ENCODE assay signal across 11 cellular contexts in genomic region chr1:15412843-15413242, GRCh38. TPM values are rescaled to one million over a fixed set of nuclear protein-coding genes. Genes with fewer than 3 reads are reported as not detected.
DNase-seq lines count a peak whose midpoint lies in the region; ATAC-seq and TF ChIP-seq lines count a peak whose summit lies in the region.
"Had no signal": no experiment of that assay in that cellular context is flagged by ENCODE, and none has a peak within 500 bp of the region (broad histone marks: within the 10 kb centered on the region; RNA-seq: fewer than 3 reads in every experiment).

No MANE protein-coding gene starts in this region.

- intact Hi-C loops in dendritic cell treated with granulocyte-macrophage colony-stimulating factor and Interleukin-4, amounts not matched to agents 40 ng/mL and 50 ng/mL, for 4 days (cut with micrococcal nuclease), result no loop called here

- H3K36me3 Mint-ChIP-seq in stimulated activated naive CD8-positive, alpha-beta T cell treated with anti-CD3 and anti-CD28 coated beads, Interleukin-15, Interleukin-2, amounts not matched to agents 100 ng/mL and 50 ng/mL, for 24 hours (ENCODE audit: low read depth), result peaks cover 24% of the 10 kb centered on the region
- peaks cover 84% of the 10 kb centered on the region for H3K36me3 Mint-ChIP-seq in dendritic cell treated with granulocyte-macrophage colony-stimulating factor and Interleukin-4, amounts not matched to agents 40 ng/mL and 50 ng/mL, for 4 days (ENCODE audit: low read depth)
- peaks cover 6% of the 10 kb centered on the region for H3K36me3 Mint-ChIP-seq in neural crest cell (ENCODE audit: low read depth)

- H3K4me1 Mint-ChIP-seq in stimulated activated naive CD8-positive, alpha-beta T cell treated with anti-CD3 and anti-CD28 coated beads, Interleukin-15, Interleukin-2, amounts not matched to agents 100 ng/mL and 50 ng/mL, for 24 hours (ENCODE audit: low read depth), result peaks cover 71% of the 10 kb centered on the region
- peaks cover 64% of the 10 kb centered on the region for H3K4me1 Mint-ChIP-seq in dendritic cell treated with granulocyte-macrophage colony-stimulating factor and Interleukin-4, amounts not matched to agents 40 ng/mL and 50 ng/mL, for 4 days (ENCODE audit: low read depth)
- peaks cover 34% of the 10 kb centered on the region for H3K4me1 Mint-ChIP-seq in neural crest cell

- no peak for TF ChIP-seq CTCF in neural crest cell (conservative IDR thresholded peaks at IDR 0.05)

- H3K4me3 Mint-ChIP-seq in stimulated activated naive CD8-positive, alpha-beta T cell treated with anti-CD3 and anti-CD28 coated beads, Interleukin-15, Interleukin-2, amounts not matched to agents 100 ng/mL and 50 ng/mL, for 24 hours, result peak overlapping the region; percentile 95
- peak overlapping the region; percentile 95 for H3K4me3 Mint-ChIP-seq in dendritic cell treated with granulocyte-macrophage colony-stimulating factor and Interleukin-4, amounts not matched to agents 40 ng/mL and 50 ng/mL, for 4 days
- H3K4me3 Mint-ChIP-seq in neural crest cell, result peak overlapping the region; percentile 81

- no peaks in the 10 kb centered on the region for H3K27me3 Mint-ChIP-seq in stimulated activated naive CD8-positive, alpha-beta T cell treated with anti-CD3 and anti-CD28 coated beads, Interleukin-15, Interleukin-2, amounts not matched to agents 100 ng/mL and 50 ng/mL, for 24 hours
- peaks cover 9% of the 10 kb centered on the region for H3K27me3 Mint-ChIP-seq in dendritic cell treated with granulocyte-macrophage colony-stimulating factor and Interleukin-4, amounts not matched to agents 40 ng/mL and 50 ng/mL, for 4 days
- H3K27me3 Mint-ChIP-seq in neural crest cell (ENCODE audit: low read depth), result peaks cover 8% of the 10 kb centered on the region

- H3K9me3 Mint-ChIP-seq in stimulated activated naive CD8-positive, alpha-beta T cell treated with anti-CD3 and anti-CD28 coated beads, Interleukin-15, Interleukin-2, amounts not matched to agents 100 ng/mL and 50 ng/mL, for 24 hours, result no peaks in the 10 kb centered on the region
- H3K9me3 Mint-ChIP-seq in dendritic cell treated with granulocyte-macrophage colony-stimulating factor and Interleukin-4, amounts not matched to agents 40 ng/mL and 50 ng/mL, for 4 days, result no peaks in the 10 kb centered on the region
- H3K9me3 Mint-ChIP-seq in neural crest cell, result no peaks in the 10 kb centered on the region

- H3K27ac Mint-ChIP-seq in stimulated activated naive CD8-positive, alpha-beta T cell treated with anti-CD3 and anti-CD28 coated beads, Interleukin-15, Interleukin-2, amounts not matched to agents 100 ng/mL and 50 ng/mL, for 24 hours, result no peak overlapping the region
- peak overlapping the region; percentile 97 for H3K27ac Mint-ChIP-seq in dendritic cell treated with granulocyte-macrophage colony-stimulating factor and Interleukin-4, amounts not matched to agents 40 ng/mL and 50 ng/mL, for 4 days
- no peak overlapping the region for H3K27ac Mint-ChIP-seq in neural crest cell (ENCODE audit: unreplicated experiment)

- no peak for DNase-seq in stimulated activated naive CD8-positive, alpha-beta T cell treated with anti-CD3 and anti-CD28 coated beads, Interleukin-15, Interleukin-2, amounts not matched to agents 100 U/mL and 50 U/mL, for 24 hours
- no peak for DNase-seq in neural crest cell (ENCODE audit: low read depth, low spot score)
- DNase-seq in SIG-M5 treated with dmso at 0.1 percent for 504 hours (lab: John Stamatoyannopoulos, UW; ENCODE audit: unreplicated experiment), result no peak
- DNase-seq in ureter (ENCODE audit: low spot score), result no peak
- no peak for DNase-seq in HPDE6-E6E7 (ENCODE audit: extremely low spot score)
- DNase-seq: NCI-H1417 treated with DMSO at 0.1 percent for 48 hours, occipital lobe had no signal

- ATAC-seq in stimulated activated naive CD8-positive, alpha-beta T cell treated with anti-CD3 and anti-CD28 coated beads, Interleukin-15, Interleukin-2, amounts not matched to agents 100 U/mL and 50 U/mL, for 24 hours, result no peak
- ATAC-seq in HG03039 (IDR thresholded peaks at IDR 0.05; ENCODE audit: unreplicated experiment), result no peak

RNA-seq across cellular contexts. Expression of gene EFHD2, which starts 3.2 kb away (rescaled TPM):
- total RNA-seq in neural crest cell, result 22.4 and 23.0 TPM in 2 replicates
- 103 TPM for total RNA-seq in ureter

RNA-seq across cellular contexts. Expression of gene CTRC, which starts 25.4 kb away (rescaled TPM):
- total RNA-seq in neural crest cell, result 0.40 TPM in 1 of 2 replicates, not detected in the other
- not detected for total RNA-seq in ureter
- total RNA-seq: occipital lobe had no signal

RNA-seq across cellular contexts. Expression of gene CELA2A, which starts 43.7 kb away (rescaled TPM):
- total RNA-seq in neural crest cell, result not detected in 2 replicates
- total RNA-seq in ureter, result 0.44 TPM
- total RNA-seq: occipital lobe, RPMI7951 had no signal
